In genomic region chr5:172524573-172525021, GRCh38 we compare ENCODE assay signal across 25 cellular contexts.
DNase-seq lines count a peak whose midpoint lies in the region; ATAC-seq and TF ChIP-seq lines count a peak whose summit lies in the region.
"Had no signal": no experiment of that assay in that cellular context is flagged by ENCODE, and none has a peak within 500 bp of the region (broad histone marks: within the 10 kb centered on the region; RNA-seq: fewer than 3 reads in every experiment).

No MANE protein-coding gene starts in this region.

- WGBS in gastroesophageal sphincter (ENCODE audit: low coverage in 1 of 2), 2 donors, result 16 to 44% methylated on average over 3 to 5 of the region's 6 CpGs

- intact Hi-C loops in posterior vena cava (cut with DNase I), result no loop called here

- no peak overlapping the region for H3K4me3 ChIP-seq in gastroesophageal sphincter
- H3K4me3 ChIP-seq: thoracic aorta had no signal

- DNase-seq in AG20443 (ENCODE audit: low spot score) (peak; percentile 6), NCI-H524 (lab: John Stamatoyannopoulos, UW) (peak; percentile 36 to 60), posterior vena cava (ENCODE audit: low spot score) (peak; percentile 53), medulla oblongata (ENCODE audit: extremely low spot score) (no peak), NCI-H146 treated with DMSO at 0.1 percent for 48 hours (lab: John Stamatoyannopoulos, UW; ENCODE audit: unreplicated experiment) (no peak), T-helper 2 cell (no peak), NCI-H1417 treated with DMSO at 0.1 percent for 48 hours (lab: John Stamatoyannopoulos, UW) (no peak)
- DNase-seq: activated CD4-positive, alpha-beta T cell treated with anti-CD3 and anti-CD28 coated beads, Interleukin-2, amount 50 U/mL, for 48 hours; activated gamma-delta T cell; activated naive CD8-positive, alpha-beta T cell treated with anti-CD3 and anti-CD28 coated beads, Interleukin-2, amount 50 U/mL, for 24 hours; C1 segment of cervical spinal cord; Caco-2; GDM1; H7; mesenchymal stem cell; naive B cell; NCI-H187 treated with DMSO at 0.1 percent for 48 hours; NCI-H69; SIG-M5; stimulated activated naive CD8-positive, alpha-beta T cell treated with anti-CD3 and anti-CD28 coated beads, Interleukin-15, Interleukin-2, amounts not matched to agents 100 U/mL and 50 U/mL, for 24 hours; T-cell had no signal

- H3K27ac ChIP-seq in gastroesophageal sphincter, result peak overlapping the region; percentile 20 to 75 (median 67)
- H3K27ac ChIP-seq: thoracic aorta had no signal

- peak; percentile 67 for ATAC-seq in gastroesophageal sphincter
- ATAC-seq: activated naive CD8-positive, alpha-beta T cell treated with anti-CD3 and anti-CD28 coated beads, Interleukin-2, amount 50 U/mL, for 24 hours; HepG2; Panc1; stimulated activated naive CD8-positive, alpha-beta T cell treated with anti-CD3 and anti-CD28 coated beads, Interleukin-15, Interleukin-2, amounts not matched to agents 100 U/mL and 50 U/mL, for 24 hours; T-cell had no signal

- peaks cover 0 to 25% (median 0%) of the 10 kb centered on the region in 3 donors for H3K9me3 ChIP-seq in gastroesophageal sphincter

- H3K4me1 ChIP-seq in gastroesophageal sphincter, result peaks cover 0 to 33% (median 12%) of the 10 kb centered on the region in 3 donors
- H3K4me1 ChIP-seq: Caco-2 had no signal

- TF ChIP-seq POLR2A in gastroesophageal sphincter (IDR thresholded peaks at IDR 0.05), result no peak

- H3K27me3 ChIP-seq in gastroesophageal sphincter, result no peaks in the 10 kb centered on the region

- no peak for TF ChIP-seq EP300 in gastroesophageal sphincter (IDR thresholded peaks at IDR 0.05)

- TF ChIP-seq CTCF in gastroesophageal sphincter (IDR thresholded peaks at IDR 0.05), result no peak

- H3K36me3 ChIP-seq in gastroesophageal sphincter, result no peaks in the 10 kb centered on the region
- H3K36me3 ChIP-seq: thoracic aorta had no signal

Comparison
In these comparisons a context has a peak if more than half of its experiments do, and no peak if none do; other contexts are left out.
1. DNase-seq: peak in AG20443 (single experiment), NCI-H524 (2 of 2) and posterior vena cava (single experiment); none in medulla oblongata (single experiment), NCI-H146 treated with DMSO at 0.1 percent for 48 hours (single experiment), T-helper 2 cell (0 of 5) and NCI-H1417 treated with DMSO at 0.1 percent for 48 hours (single experiment).